In the genomic region with DNA sequence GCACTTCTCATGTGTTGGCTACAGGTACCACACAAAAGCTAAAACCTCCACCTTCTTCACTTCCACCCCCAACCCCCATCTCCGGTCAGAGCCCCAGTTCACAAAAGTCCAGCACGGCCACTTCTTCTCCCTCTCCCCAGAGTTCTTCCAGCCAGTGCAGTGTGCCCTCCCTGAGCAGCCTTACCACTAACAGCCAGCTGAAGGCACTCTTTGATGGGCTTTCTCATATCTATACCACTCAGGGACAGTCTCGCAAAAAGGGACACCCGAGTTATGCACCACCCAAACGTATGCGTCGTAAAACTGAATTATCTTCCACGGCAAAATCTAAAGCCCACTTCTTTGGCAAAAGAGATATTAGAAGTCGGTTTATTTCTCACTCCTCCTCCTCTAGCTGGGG, we compare ENCODE assay signal across 1 cellular context.
TF ChIP-seq lines count a peak whose summit lies in the region.

No MANE protein-coding gene starts in this region.

TF ChIP-seq in K562, 482 proteins besides CTCF, POLR2A, EP300 and RAD21:
- TF ChIP-seq ZNF143 (CRISPR knock-in tag; IDR thresholded peaks at IDR 0.05): no peak
- TF ChIP-seq TRIM28 (IDR thresholded peaks at IDR 0.05): no peak
